ENCODE assay signal across 8 cellular contexts in genomic region chr2:197434541-197435513, GRCh38. TPM values are rescaled to one million over a fixed set of nuclear protein-coding genes. Genes with fewer than 3 reads are reported as not detected.
DNase-seq lines count a peak whose midpoint lies in the region; ATAC-seq and TF ChIP-seq lines count a peak whose summit lies in the region.

Gene SF3B1 (minus strand): TSS chr2:197435028. CDS start chr2:197434999, 29 bp downstream.

- H3K27ac ChIP-seq in suprapubic skin, result peak within 1 kb of the TSS; percentile 96

- TF ChIP-seq POLR2A in suprapubic skin (IDR thresholded peaks at IDR 0.05), result peak; percentile 78 to 90

- peak within 1 kb of the TSS; percentile 96 for H3K4me3 ChIP-seq in GM06990 (replicated peaks; ENCODE audit: low read depth, low read length)
- H3K4me3 ChIP-seq in suprapubic skin, result peak within 1 kb of the TSS; percentile 96

- peaks cover 46% of the 10 kb centered on the region for H3K4me1 ChIP-seq in suprapubic skin

- H3K4me1 Mint-ChIP-seq in activated naive CD4-positive, alpha-beta T cell treated with anti-CD3 and anti-CD28 coated beads, Interleukin-2, amount 50 U/mL, for 24 hours, result peaks cover 49% of the 10 kb centered on the region

- H3K36me3 ChIP-seq in GM06990 (ENCODE audit: control insufficient read depth, insufficient read depth, low read length) (no peaks in the 10 kb centered on the region), suprapubic skin (no peaks in the 10 kb centered on the region)

- TF ChIP-seq EP300 in suprapubic skin (IDR thresholded peaks at IDR 0.05), result peak; percentile 21

- peak within 1 kb of the TSS; percentile 100 for H3K27ac Mint-ChIP-seq in activated naive CD4-positive, alpha-beta T cell treated with anti-CD3 and anti-CD28 coated beads, Interleukin-2, amount 50 U/mL, for 24 hours

- no peaks in the 10 kb centered on the region for H3K27me3 Mint-ChIP-seq in activated naive CD4-positive, alpha-beta T cell treated with anti-CD3 and anti-CD28 coated beads, Interleukin-2, amount 50 U/mL, for 24 hours

- H3K36me3 Mint-ChIP-seq in activated naive CD4-positive, alpha-beta T cell treated with anti-CD3 and anti-CD28 coated beads, Interleukin-2, amount 50 U/mL, for 24 hours, result peaks cover 13% of the 10 kb centered on the region

- ATAC-seq in HG02588 (IDR thresholded peaks at IDR 0.05; ENCODE audit: unreplicated experiment), result peak; percentile 95
- ATAC-seq in SK-N-SH treated with all-trans-retinoic acid at 6 μM for 48 hours, result peak; percentile 92

- no peaks in the 10 kb centered on the region for H3K9me3 Mint-ChIP-seq in activated naive CD4-positive, alpha-beta T cell treated with anti-CD3 and anti-CD28 coated beads, Interleukin-2, amount 50 U/mL, for 24 hours

- under 1% methylated on average over 72 of the region's 74 CpGs for WGBS in suprapubic skin

- H3K9me3 ChIP-seq in suprapubic skin, result no peaks in the 10 kb centered on the region

- H3K4me3 Mint-ChIP-seq in activated naive CD4-positive, alpha-beta T cell treated with anti-CD3 and anti-CD28 coated beads, Interleukin-2, amount 50 U/mL, for 24 hours, result peak within 1 kb of the TSS; percentile 100

- DNase-seq in GM06990 (ENCODE audit: extremely low read depth, insufficient read length), result peak; percentile 100
- DNase-seq in NCI-H1092 (lab: John Stamatoyannopoulos, UW), result peak; percentile 89
- DNase-seq in globus pallidus (ENCODE audit: low spot score), result peak; percentile 96
- peak; percentile 76 to 99 (median 96) for DNase-seq in nucleus accumbens (lab: John Stamatoyannopoulos, UW)
- DNase-seq in suprapubic skin (ENCODE audit: low spot score in 2 of 2), result peak; percentile 99

- H3K27me3 ChIP-seq in GM06990 (replicated peaks; ENCODE audit: control insufficient read depth, insufficient read depth, low read length) (no peaks in the 10 kb centered on the region), suprapubic skin (no peaks in the 10 kb centered on the region)

- no peak for TF ChIP-seq CTCF in GM06990 (IDR thresholded peaks at IDR 0.05; ENCODE audit: insufficient read depth, low read length, poor library complexity, severe bottlenecking)
- no peak for TF ChIP-seq CTCF in suprapubic skin (IDR thresholded peaks at IDR 0.05)

TF ChIP-seq in SK-N-SH treated with all-trans-retinoic acid at 6 μM for 48 hours, 23 proteins besides CTCF, POLR2A, EP300 and RAD21:
- TF ChIP-seq ZFP30 (CRISPR knock-in tag; IDR thresholded peaks at IDR 0.05) (no peak), ZFP3 (CRISPR knock-in tag; IDR thresholded peaks at IDR 0.05) (peak; percentile 62; the same call in 1 of the 2 replicates), CSDC2 (CRISPR knock-in tag; IDR thresholded peaks at IDR 0.05) (no peak)

RNA-seq across cellular contexts. Expression of gene SF3B1, which starts in this region (rescaled TPM):
- 100 to 1,000 TPM; 216 to 894 (median 222) TPM for total RNA-seq in suprapubic skin

Comparison
In these comparisons a context has a peak if more than half of its experiments do, and no peak if none do; other contexts are left out.
1. Peak in every context shown above with its lines: DNase-seq, ATAC-seq, H3K4me3 ChIP-seq and H3K27ac ChIP-seq.